ENCODE assay signal across 1 cellular context in the genomic region with DNA sequence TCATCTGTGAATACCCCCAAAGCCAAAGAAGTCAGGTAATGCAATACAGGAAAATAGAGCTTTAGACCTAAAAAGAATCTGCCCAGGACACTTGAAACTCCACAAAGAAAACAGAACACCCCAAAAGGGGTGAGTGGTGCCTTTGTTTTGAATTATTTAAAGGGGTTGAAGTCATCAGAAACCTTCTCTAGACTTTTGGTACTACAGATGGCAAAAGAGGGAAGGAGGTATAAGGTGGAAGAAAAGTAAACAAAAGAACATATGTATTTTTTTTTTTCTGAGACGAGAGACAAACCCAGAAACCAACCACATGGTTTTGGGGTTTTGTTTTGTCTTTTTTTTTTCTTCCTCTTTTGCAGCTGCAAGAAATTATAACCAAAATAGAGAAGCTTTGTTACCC.
TF ChIP-seq lines count a peak whose summit lies in the region.

No MANE protein-coding gene starts in this region.

TF ChIP-seq in WTC11, 78 proteins besides CTCF, POLR2A, EP300 and RAD21 (continued from another document):
- TF ChIP-seq, protein P1, sequence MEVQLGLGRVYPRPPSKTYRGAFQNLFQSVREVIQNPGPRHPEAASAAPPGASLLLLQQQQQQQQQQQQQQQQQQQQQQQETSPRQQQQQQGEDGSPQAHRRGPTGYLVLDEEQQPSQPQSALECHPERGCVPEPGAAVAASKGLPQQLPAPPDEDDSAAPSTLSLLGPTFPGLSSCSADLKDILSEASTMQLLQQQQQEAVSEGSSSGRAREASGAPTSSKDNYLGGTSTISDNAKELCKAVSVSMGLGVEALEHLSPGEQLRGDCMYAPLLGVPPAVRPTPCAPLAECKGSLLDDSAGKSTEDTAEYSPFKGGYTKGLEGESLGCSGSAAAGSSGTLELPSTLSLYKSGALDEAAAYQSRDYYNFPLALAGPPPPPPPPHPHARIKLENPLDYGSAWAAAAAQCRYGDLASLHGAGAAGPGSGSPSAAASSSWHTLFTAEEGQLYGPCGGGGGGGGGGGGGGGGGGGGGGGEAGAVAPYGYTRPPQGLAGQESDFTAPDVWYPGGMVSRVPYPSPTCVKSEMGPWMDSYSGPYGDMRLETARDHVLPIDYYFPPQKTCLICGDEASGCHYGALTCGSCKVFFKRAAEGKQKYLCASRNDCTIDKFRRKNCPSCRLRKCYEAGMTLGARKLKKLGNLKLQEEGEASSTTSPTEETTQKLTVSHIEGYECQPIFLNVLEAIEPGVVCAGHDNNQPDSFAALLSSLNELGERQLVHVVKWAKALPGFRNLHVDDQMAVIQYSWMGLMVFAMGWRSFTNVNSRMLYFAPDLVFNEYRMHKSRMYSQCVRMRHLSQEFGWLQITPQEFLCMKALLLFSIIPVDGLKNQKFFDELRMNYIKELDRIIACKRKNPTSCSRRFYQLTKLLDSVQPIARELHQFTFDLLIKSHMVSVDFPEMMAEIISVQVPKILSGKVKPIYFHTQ (CRISPR knock-in tag; IDR thresholded peaks at IDR 0.05) = no peak
- TF ChIP-seq RELA (CRISPR knock-in tag; IDR thresholded peaks at IDR 0.05; ENCODE audit: borderline replicate concordance) = no peak
- no peak for TF ChIP-seq ZNF219 (CRISPR knock-in tag; IDR thresholded peaks at IDR 0.05; ENCODE audit: borderline replicate concordance)
- TF ChIP-seq, protein P2, sequence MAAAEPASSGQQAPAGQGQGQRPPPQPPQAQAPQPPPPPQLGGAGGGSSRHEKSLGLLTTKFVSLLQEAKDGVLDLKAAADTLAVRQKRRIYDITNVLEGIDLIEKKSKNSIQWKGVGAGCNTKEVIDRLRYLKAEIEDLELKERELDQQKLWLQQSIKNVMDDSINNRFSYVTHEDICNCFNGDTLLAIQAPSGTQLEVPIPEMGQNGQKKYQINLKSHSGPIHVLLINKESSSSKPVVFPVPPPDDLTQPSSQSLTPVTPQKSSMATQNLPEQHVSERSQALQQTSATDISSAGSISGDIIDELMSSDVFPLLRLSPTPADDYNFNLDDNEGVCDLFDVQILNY (CRISPR knock-in tag; IDR thresholded peaks at IDR 0.05) = no peak
- TF ChIP-seq, protein P3, sequence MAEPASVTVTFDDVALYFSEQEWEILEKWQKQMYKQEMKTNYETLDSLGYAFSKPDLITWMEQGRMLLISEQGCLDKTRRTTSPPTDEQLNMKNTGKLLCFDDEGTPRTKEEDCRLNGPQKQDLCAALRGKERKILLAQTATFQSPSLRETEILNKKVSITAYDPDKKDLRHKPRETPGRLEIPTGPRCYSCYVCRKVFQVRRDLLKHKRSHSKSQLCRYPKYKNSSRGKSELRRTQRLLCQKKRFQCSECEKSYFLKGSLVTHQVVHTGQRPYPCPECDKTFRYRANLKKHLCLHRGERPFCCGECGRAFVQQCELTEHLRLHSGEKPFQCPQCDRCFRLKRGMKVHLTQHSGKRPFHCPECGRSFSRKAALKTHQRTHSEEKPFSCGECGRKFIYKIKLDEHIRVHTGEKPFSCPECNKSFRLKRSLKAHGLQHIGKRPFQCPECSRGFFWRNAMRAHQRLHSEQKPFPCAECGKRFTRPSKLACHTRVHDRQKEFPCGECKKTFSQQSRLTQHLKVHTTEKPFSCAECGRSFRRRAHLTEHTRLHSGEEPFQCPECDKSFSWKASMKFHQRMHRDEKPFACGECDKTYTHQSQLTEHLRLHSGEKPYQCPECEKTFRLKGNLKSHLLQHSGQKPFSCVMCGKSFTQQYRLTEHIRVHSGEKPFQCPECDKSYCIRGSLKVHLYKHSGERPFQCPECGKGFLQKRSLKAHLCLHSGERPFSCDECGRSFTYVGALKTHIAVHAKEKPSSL (CRISPR knock-in tag; conservative IDR thresholded peaks at IDR 0.05) = no peak
- TF ChIP-seq, protein P4, sequence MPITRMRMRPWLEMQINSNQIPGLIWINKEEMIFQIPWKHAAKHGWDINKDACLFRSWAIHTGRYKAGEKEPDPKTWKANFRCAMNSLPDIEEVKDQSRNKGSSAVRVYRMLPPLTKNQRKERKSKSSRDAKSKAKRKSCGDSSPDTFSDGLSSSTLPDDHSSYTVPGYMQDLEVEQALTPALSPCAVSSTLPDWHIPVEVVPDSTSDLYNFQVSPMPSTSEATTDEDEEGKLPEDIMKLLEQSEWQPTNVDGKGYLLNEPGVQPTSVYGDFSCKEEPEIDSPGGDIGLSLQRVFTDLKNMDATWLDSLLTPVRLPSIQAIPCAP (CRISPR knock-in tag; IDR thresholded peaks at IDR 0.05) = no peak
- TF ChIP-seq KAT7 (CRISPR knock-in tag; IDR thresholded peaks at IDR 0.05; ENCODE audit: borderline replicate concordance) = no peak
- TF ChIP-seq, protein P5, sequence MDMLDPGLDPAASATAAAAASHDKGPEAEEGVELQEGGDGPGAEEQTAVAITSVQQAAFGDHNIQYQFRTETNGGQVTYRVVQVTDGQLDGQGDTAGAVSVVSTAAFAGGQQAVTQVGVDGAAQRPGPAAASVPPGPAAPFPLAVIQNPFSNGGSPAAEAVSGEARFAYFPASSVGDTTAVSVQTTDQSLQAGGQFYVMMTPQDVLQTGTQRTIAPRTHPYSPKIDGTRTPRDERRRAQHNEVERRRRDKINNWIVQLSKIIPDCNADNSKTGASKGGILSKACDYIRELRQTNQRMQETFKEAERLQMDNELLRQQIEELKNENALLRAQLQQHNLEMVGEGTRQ (CRISPR knock-in tag; IDR thresholded peaks at IDR 0.05) = no peak
- TF ChIP-seq, protein P6, sequence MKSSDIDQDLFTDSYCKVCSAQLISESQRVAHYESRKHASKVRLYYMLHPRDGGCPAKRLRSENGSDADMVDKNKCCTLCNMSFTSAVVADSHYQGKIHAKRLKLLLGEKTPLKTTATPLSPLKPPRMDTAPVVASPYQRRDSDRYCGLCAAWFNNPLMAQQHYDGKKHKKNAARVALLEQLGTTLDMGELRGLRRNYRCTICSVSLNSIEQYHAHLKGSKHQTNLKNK (CRISPR knock-in tag; IDR thresholded peaks at IDR 0.05) = no peak
- TF ChIP-seq, protein P7, sequence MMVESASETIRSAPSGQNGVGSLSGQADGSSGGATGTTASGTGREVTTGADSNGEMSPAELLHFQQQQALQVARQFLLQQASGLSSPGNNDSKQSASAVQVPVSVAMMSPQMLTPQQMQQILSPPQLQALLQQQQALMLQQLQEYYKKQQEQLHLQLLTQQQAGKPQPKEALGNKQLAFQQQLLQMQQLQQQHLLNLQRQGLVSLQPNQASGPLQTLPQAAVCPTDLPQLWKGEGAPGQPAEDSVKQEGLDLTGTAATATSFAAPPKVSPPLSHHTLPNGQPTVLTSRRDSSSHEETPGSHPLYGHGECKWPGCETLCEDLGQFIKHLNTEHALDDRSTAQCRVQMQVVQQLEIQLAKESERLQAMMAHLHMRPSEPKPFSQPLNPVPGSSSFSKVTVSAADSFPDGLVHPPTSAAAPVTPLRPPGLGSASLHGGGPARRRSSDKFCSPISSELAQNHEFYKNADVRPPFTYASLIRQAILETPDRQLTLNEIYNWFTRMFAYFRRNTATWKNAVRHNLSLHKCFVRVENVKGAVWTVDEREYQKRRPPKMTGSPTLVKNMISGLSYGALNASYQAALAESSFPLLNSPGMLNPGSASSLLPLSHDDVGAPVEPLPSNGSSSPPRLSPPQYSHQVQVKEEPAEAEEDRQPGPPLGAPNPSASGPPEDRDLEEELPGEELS (CRISPR knock-in tag; IDR thresholded peaks at IDR 0.05) = no peak
- no peak for TF ChIP-seq CREB1 (CRISPR knock-in tag; IDR thresholded peaks at IDR 0.05)
- TF ChIP-seq, protein P8, sequence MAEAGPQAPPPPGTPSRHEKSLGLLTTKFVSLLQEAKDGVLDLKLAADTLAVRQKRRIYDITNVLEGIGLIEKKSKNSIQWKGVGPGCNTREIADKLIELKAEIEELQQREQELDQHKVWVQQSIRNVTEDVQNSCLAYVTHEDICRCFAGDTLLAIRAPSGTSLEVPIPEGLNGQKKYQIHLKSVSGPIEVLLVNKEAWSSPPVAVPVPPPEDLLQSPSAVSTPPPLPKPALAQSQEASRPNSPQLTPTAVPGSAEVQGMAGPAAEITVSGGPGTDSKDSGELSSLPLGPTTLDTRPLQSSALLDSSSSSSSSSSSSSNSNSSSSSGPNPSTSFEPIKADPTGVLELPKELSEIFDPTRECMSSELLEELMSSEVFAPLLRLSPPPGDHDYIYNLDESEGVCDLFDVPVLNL (CRISPR knock-in tag; IDR thresholded peaks at IDR 0.05; ENCODE audit: borderline replicate concordance, low read depth) = no peak
- TF ChIP-seq JUN (CRISPR knock-in tag; IDR thresholded peaks at IDR 0.05) = no peak
